ENCODE assay signal across 1 cellular context in the genomic region with DNA sequence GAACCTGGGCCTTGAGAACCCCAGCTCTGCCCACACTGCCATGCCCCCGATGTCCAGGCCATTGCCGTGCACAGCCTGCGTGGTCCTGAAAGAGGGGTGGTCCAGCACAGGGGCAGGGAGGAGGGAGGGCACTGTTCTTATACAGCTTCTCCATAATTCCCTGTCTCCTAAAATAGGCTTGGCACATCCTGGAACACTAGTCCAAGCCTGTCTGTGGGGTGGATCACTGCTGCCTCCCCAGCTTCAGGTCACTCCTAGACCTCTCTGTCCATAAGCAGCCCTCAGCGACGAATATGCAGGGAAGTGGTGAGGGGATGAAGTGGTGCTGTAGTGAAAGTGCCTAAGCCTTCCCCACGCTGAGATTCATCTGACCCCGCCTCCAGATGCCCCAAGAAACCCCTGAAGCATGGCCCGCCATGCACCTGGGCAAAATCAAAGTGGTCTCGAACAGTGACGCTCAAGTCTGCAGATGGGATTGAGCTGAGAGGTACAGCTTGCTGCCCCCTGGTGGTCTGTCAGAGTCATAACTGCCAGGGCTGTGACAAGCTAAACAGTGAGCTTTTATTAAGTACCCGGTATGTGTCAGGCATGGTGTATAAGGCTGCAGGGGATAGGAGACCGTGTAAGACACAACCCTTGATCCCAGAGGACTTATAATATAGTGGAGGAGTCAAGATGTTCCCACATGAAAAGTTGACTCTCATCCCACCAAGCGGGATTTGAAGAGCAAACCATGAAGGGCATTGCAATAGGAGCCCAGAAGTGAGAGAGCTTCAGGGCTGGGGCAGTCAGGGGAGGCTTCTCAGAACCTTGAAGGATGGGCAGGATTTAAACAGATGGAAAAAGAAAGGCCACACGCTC.
TF ChIP-seq lines count a peak whose summit lies in the region.

No MANE protein-coding gene starts in this region.

TF ChIP-seq in K562, 482 proteins besides CTCF, POLR2A, EP300 and RAD21 (continued from another document and continues in another):
- TF ChIP-seq ZNF592 (IDR thresholded peaks at IDR 0.05), result no peak
- TF ChIP-seq HNRNPH1 (optimal IDR thresholded peaks at IDR 0.05; ENCODE audit: low read depth, low read length), result no peak
- no peak for TF ChIP-seq FOXA3 (CRISPR knock-in tag; conservative IDR thresholded peaks at IDR 0.05 in 1 of 2, IDR thresholded peaks at IDR 0.05 in 1 of 2)
- no peak for TF ChIP-seq KLF6 (CRISPR knock-in tag; IDR thresholded peaks at IDR 0.05; ENCODE audit: borderline replicate concordance)
- no peak for TF ChIP-seq HMGN3 (IDR thresholded peaks at IDR 0.05; ENCODE audit: borderline replicate concordance, extremely low read depth, insufficient read length, low read depth, low read length)
- TF ChIP-seq, protein P1, sequence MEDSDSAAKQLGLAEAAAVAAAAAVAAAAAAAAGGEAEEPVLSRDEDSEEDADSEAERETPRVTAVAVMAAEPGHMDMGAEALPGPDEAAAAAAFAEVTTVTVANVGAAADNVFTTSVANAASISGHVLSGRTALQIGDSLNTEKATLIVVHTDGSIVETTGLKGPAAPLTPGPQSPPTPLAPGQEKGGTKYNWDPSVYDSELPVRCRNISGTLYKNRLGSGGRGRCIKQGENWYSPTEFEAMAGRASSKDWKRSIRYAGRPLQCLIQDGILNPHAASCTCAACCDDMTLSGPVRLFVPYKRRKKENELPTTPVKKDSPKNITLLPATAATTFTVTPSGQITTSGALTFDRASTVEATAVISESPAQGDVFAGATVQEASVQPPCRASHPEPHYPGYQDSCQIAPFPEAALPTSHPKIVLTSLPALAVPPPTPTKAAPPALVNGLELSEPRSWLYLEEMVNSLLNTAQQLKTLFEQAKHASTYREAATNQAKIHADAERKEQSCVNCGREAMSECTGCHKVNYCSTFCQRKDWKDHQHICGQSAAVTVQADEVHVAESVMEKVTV (CRISPR knock-in tag; IDR thresholded peaks at IDR 0.05), result peak; percentile 47; the same call in 1 of the 2 replicates
- no peak for TF ChIP-seq OTX1 (CRISPR knock-in tag; IDR thresholded peaks at IDR 0.05)
- no peak for TF ChIP-seq POLR2G (IDR thresholded peaks at IDR 0.05; ENCODE audit: low read depth, low read length)
- TF ChIP-seq, protein P2, sequence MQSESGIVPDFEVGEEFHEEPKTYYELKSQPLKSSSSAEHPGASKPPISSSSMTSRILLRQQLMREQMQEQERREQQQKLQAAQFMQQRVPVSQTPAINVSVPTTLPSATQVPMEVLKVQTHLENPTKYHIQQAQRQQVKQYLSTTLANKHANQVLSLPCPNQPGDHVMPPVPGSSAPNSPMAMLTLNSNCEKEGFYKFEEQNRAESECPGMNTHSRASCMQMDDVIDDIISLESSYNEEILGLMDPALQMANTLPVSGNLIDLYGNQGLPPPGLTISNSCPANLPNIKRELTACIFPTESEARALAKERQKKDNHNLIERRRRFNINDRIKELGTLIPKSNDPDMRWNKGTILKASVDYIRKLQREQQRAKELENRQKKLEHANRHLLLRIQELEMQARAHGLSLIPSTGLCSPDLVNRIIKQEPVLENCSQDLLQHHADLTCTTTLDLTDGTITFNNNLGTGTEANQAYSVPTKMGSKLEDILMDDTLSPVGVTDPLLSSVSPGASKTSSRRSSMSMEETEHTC (IDR thresholded peaks at IDR 0.05), result no peak
- no peak for TF ChIP-seq ZBTB33 (CRISPR knock-in tag; IDR thresholded peaks at IDR 0.05)
- TF ChIP-seq RAD51 (IDR thresholded peaks at IDR 0.05; ENCODE audit: borderline replicate concordance, low read depth), result no peak
- no peak for TF ChIP-seq ZNF133 (CRISPR knock-in tag; IDR thresholded peaks at IDR 0.05)
- TF ChIP-seq CHAMP1 (IDR thresholded peaks at IDR 0.05), result no peak
- no peak for TF ChIP-seq DPF2 (IDR thresholded peaks at IDR 0.05)
- no peak for TF ChIP-seq MED1 (CRISPR knock-in tag; IDR thresholded peaks at IDR 0.05; ENCODE audit: borderline replicate concordance)
- TF ChIP-seq, protein P3, sequence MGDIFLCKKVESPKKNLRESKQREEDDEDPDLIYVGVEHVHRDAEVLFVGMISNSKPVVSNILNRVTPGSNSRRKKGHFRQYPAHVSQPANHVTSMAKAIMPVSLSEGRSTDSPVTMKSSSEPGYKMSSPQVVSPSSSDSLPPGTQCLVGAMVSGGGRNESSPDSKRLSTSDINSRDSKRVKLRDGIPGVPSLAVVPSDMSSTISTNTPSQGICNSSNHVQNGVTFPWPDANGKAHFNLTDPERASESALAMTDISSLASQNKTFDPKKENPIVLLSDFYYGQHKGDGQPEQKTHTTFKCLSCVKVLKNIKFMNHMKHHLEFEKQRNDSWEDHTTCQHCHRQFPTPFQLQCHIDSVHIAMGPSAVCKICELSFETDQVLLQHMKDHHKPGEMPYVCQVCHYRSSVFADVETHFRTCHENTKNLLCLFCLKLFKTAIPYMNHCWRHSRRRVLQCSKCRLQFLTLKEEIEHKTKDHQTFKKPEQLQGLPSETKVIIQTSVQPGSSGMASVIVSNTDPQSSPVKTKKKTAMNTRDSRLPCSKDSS (IDR thresholded peaks at IDR 0.05; ENCODE audit: low read depth, partially characterized antibody), result no peak
- TF ChIP-seq, protein P4, sequence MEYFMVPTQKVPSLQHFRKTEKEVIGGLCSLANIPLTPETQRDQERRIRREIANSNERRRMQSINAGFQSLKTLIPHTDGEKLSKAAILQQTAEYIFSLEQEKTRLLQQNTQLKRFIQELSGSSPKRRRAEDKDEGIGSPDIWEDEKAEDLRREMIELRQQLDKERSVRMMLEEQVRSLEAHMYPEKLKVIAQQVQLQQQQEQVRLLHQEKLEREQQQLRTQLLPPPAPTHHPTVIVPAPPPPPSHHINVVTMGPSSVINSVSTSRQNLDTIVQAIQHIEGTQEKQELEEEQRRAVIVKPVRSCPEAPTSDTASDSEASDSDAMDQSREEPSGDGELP (CRISPR knock-in tag; IDR thresholded peaks at IDR 0.05; ENCODE audit: borderline replicate concordance), result 0 out of 2 replicates have a peak, but pooled peaks have one; percentile 16
- TF ChIP-seq, protein P5, sequence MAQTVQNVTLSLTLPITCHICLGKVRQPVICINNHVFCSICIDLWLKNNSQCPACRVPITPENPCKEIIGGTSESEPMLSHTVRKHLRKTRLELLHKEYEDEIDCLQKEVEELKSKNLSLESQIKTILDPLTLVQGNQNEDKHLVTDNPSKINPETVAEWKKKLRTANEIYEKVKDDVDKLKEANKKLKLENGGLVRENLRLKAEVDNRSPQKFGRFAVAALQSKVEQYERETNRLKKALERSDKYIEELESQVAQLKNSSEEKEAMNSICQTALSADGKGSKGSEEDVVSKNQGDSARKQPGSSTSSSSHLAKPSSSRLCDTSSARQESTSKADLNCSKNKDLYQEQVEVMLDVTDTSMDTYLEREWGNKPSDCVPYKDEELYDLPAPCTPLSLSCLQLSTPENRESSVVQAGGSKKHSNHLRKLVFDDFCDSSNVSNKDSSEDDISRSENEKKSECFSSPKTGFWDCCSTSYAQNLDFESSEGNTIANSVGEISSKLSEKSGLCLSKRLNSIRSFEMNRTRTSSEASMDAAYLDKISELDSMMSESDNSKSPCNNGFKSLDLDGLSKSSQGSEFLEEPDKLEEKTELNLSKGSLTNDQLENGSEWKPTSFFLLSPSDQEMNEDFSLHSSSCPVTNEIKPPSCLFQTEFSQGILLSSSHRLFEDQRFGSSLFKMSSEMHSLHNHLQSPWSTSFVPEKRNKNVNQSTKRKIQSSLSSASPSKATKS (CRISPR knock-in tag; IDR thresholded peaks at IDR 0.05), result no peak
- 0 out of 2 replicates have a peak, but pooled peaks have one; percentile 33 for TF ChIP-seq KLF16 (IDR thresholded peaks at IDR 0.05)
- peak; percentile 39; the same call in 1 of the 2 replicates for TF ChIP-seq RB1 (IDR thresholded peaks at IDR 0.05; ENCODE audit: low read depth)
- TF ChIP-seq ZSCAN32 (CRISPR knock-in tag; IDR thresholded peaks at IDR 0.05), result no peak
- TF ChIP-seq KDM1A (IDR thresholded peaks at IDR 0.05), result no peak
- TF ChIP-seq, protein P6, sequence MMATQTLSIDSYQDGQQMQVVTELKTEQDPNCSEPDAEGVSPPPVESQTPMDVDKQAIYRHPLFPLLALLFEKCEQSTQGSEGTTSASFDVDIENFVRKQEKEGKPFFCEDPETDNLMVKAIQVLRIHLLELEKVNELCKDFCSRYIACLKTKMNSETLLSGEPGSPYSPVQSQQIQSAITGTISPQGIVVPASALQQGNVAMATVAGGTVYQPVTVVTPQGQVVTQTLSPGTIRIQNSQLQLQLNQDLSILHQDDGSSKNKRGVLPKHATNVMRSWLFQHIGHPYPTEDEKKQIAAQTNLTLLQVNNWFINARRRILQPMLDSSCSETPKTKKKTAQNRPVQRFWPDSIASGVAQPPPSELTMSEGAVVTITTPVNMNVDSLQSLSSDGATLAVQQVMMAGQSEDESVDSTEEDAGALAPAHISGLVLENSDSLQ (IDR thresholded peaks at IDR 0.05), result peak; percentile 32; the same call in 1 of the 2 replicates
- TF ChIP-seq TCF7L2 (IDR thresholded peaks at IDR 0.05; ENCODE audit: low read depth, low read length), result no peak
- no peak for TF ChIP-seq CLOCK (CRISPR knock-in tag; IDR thresholded peaks at IDR 0.05; ENCODE audit: borderline replicate concordance)
- TF ChIP-seq GABPA (tag; conservative IDR thresholded peaks at IDR 0.05; ENCODE audit: low read depth), result no peak
- TF ChIP-seq NR2F6 (CRISPR knock-in tag; IDR thresholded peaks at IDR 0.05), result no peak
- no peak for TF ChIP-seq ETS2 (tag; IDR thresholded peaks at IDR 0.05; ENCODE audit: borderline replicate concordance, poor library complexity, severe bottlenecking)
- TF ChIP-seq THRAP3 (IDR thresholded peaks at IDR 0.05; ENCODE audit: borderline replicate concordance), result no peak
- TF ChIP-seq HDAC1 (IDR thresholded peaks at IDR 0.05), result no peak
- TF ChIP-seq CHD4 (IDR thresholded peaks at IDR 0.05; ENCODE audit: insufficient read depth, insufficient replicate concordance, low read depth, low read length, poor library complexity, severe bottlenecking), result no peak
